15 cellular contexts compared by ENCODE assay signal in genomic region chr3:74027121-74027520, GRCh38.
A peak's percentile ranks its signal among the peaks of the same experiment; 100 is the strongest.
DNase-seq lines count a peak whose midpoint lies in the region; ATAC-seq and TF ChIP-seq lines count a peak whose summit lies in the region.
"Had no signal": no experiment of that assay in that cellular context is flagged by ENCODE, and none has a peak within 500 bp of the region (broad histone marks: within the 10 kb centered on the region; RNA-seq: fewer than 3 reads in every experiment).

No MANE protein-coding gene starts in this region.

- no peaks in the 10 kb centered on the region for H3K36me3 Mint-ChIP-seq in neural progenitor cell

- H3K27me3 ChIP-seq in adrenal gland (no peaks in the 10 kb centered on the region), neural progenitor cell (no peaks in the 10 kb centered on the region)
- H3K27me3 ChIP-seq: BLaER1 had no signal

- H3K9me3 ChIP-seq in adrenal gland (replicated peaks in 1 of 3) (no peaks in the 10 kb centered on the region), neural progenitor cell (ENCODE audit: low read depth) (no peaks in the 10 kb centered on the region)
- H3K9me3 ChIP-seq: BLaER1, Caco-2 had no signal

- 58 to 73% (median 66%) methylated on average over 7 of the region's 7 CpGs for WGBS in adrenal gland, 4 donors

- H3K4me1 Mint-ChIP-seq in neural progenitor cell, result peaks cover 11% of the 10 kb centered on the region
- H3K4me1 Mint-ChIP-seq: CD8-positive, alpha-beta memory T cell; GM23338 had no signal

- no peaks in the 10 kb centered on the region for H3K4me1 ChIP-seq in adrenal gland (replicated peaks in 1 of 2)
- H3K4me1 ChIP-seq in neural progenitor cell, result peaks cover 10% of the 10 kb centered on the region
- H3K4me1 ChIP-seq: Caco-2 had no signal

- intact Hi-C loops in adrenal gland (cut with DNase I), result no loop called here

- H3F3A ChIP-seq in neural progenitor cell (ENCODE audit: low read depth), result no peaks in the 10 kb centered on the region

- peak overlapping the region; percentile 78 for H3K27ac Mint-ChIP-seq in neural progenitor cell
- H3K27ac Mint-ChIP-seq: CD8-positive, alpha-beta memory T cell; GM23338 had no signal

- peaks cover 5% of the 10 kb centered on the region for H3K27me3 Mint-ChIP-seq in neural progenitor cell (ENCODE audit: insufficient read depth, low read depth)
- H3K27me3 Mint-ChIP-seq: CD8-positive, alpha-beta memory T cell had no signal

- H3K4me2 ChIP-seq in neural progenitor cell, result no peak overlapping the region
- H3K4me2 ChIP-seq: BLaER1, GM23338 had no signal

- ATAC-seq in GM19328 (IDR thresholded peaks at IDR 0.05; ENCODE audit: unreplicated experiment) (no peak), GM19452 (IDR thresholded peaks at IDR 0.05; ENCODE audit: unreplicated experiment) (no peak)
- ATAC-seq in activated CD4-positive, CD25-positive, alpha-beta regulatory T cell treated with anti-CD3 and anti-CD28 coated beads, Interleukin-2, amount 50 U/mL, for 24 hours, result no peak
- ATAC-seq: GM23338 had no signal

- H3K9ac ChIP-seq in neural progenitor cell, result no peak overlapping the region
- H3K9ac ChIP-seq: BLaER1 had no signal

- no peak overlapping the region for H3K4me3 ChIP-seq in adrenal gland
- H3K4me3 ChIP-seq in neural progenitor cell, result no peak overlapping the region
- H3K4me3 ChIP-seq: BLaER1, GM23338 had no signal

- no peaks in the 10 kb centered on the region for H3K79me2 ChIP-seq in neural progenitor cell (ENCODE audit: low read depth)

- H2AFZ ChIP-seq in neural progenitor cell (replicated peaks), result no peak overlapping the region
- H2AFZ ChIP-seq: GM23338 had no signal

- H3K27ac ChIP-seq in adrenal gland (no peak overlapping the region), neural progenitor cell (no peak overlapping the region)
- H3K27ac ChIP-seq: BLaER1 had no signal

- H3K36me3 ChIP-seq in adrenal gland (replicated peaks in 1 of 2) (no peaks in the 10 kb centered on the region), neural progenitor cell (no peaks in the 10 kb centered on the region)
- H3K36me3 ChIP-seq: BLaER1 had no signal

- no peak for TF ChIP-seq CTCF in adrenal gland (IDR thresholded peaks at IDR 0.05)
- TF ChIP-seq CTCF in neural progenitor cell (IDR thresholded peaks at IDR 0.05), result no peak

- H3K4me3 Mint-ChIP-seq in neural progenitor cell, result no peak overlapping the region
- H3K4me3 Mint-ChIP-seq: CD8-positive, alpha-beta memory T cell; GM23338 had no signal

- no peak for TF ChIP-seq POLR2A in adrenal gland (IDR thresholded peaks at IDR 0.05)

- no peaks in the 10 kb centered on the region for H3K9me3 Mint-ChIP-seq in neural progenitor cell
- H3K9me3 Mint-ChIP-seq: GM23338 had no signal

- no peaks in the 10 kb centered on the region for H4K20me1 ChIP-seq in neural progenitor cell (ENCODE audit: low read depth)
- H4K20me1 ChIP-seq: BLaER1 had no signal

- DNase-seq in Daoy (ENCODE audit: low read depth) (peak; percentile 18), adrenal gland (peak in 4 of 7 donors; percentile 9 to 26 (median 20)), islet precursor cell (peak; percentile 95), neural progenitor cell (ENCODE audit: low spot score) (no peak)
- DNase-seq: 8988T; AML-193; CD8-positive, alpha-beta memory T cell; DND-41; H7 had no signal
